Comparison of ENCODE assay signal across 9 cellular contexts in genomic region chr12:121535150-121536057, GRCh38. TPM values are rescaled to one million over a fixed set of nuclear protein-coding genes. Genes with fewer than 3 reads are reported as not detected.
DNase-seq lines count a peak whose midpoint lies in the region; ATAC-seq and TF ChIP-seq lines count a peak whose summit lies in the region.
"Had no signal": no experiment of that assay in that cellular context is flagged by ENCODE, and none has a peak within 500 bp of the region (broad histone marks: within the 10 kb centered on the region; RNA-seq: fewer than 3 reads in every experiment).

No MANE protein-coding gene starts in this region.

- no peaks in the 10 kb centered on the region for H3K9me3 ChIP-seq in iPS-15b (ENCODE audit: control insufficient read depth, insufficient read depth, low read length)

- H3K27me3 Mint-ChIP-seq in activated CD8-positive, alpha-beta T cell treated with anti-CD3 and anti-CD28 coated beads for 36 hours: no peaks in the 10 kb centered on the region
- H3K27me3 Mint-ChIP-seq in stimulated activated naive B cell treated with anti-CD40 and anti-IgM and Interleukin-4, amounts not matched to agents 10 μg/mL and 1 μg/mL and 100 μg/mL, for 72 hours: no peaks in the 10 kb centered on the region

- H3K4me3 ChIP-seq in H7 (ENCODE audit: insufficient read depth, low read depth, low read length): no peak overlapping the region; the same call in 1 of the 2 replicates
- peak overlapping the region; percentile 49 for H3K4me3 ChIP-seq in iPS-15b (ENCODE audit: low read depth, low read length)

- H3K9me3 Mint-ChIP-seq in activated CD8-positive, alpha-beta T cell treated with anti-CD3 and anti-CD28 coated beads for 36 hours: no peaks in the 10 kb centered on the region
- H3K9me3 Mint-ChIP-seq in stimulated activated naive B cell treated with anti-CD40 and anti-IgM and Interleukin-4, amounts not matched to agents 10 μg/mL and 1 μg/mL and 100 μg/mL, for 72 hours: no peaks in the 10 kb centered on the region

- H3K27me3 ChIP-seq in H7 (ENCODE audit: control insufficient read depth, insufficient read depth, low read length) (peaks cover 6% of the 10 kb centered on the region; the same call in 1 of the 2 replicates), iPS-15b (ENCODE audit: control insufficient read depth, insufficient read depth, low read length) (no peaks in the 10 kb centered on the region)

- DNase-seq in H7 (peak; percentile 58), GM19240 (ENCODE audit: insufficient read length, low spot score) (no peak), GM10266 (ENCODE audit: extremely low spot score) (no peak), NCI-H2171 treated with DMSO at 0.1 percent for 48 hours (lab: John Stamatoyannopoulos, UW) (no peak), putamen (ENCODE audit: low spot score) (no peak)
- DNase-seq in activated CD8-positive, alpha-beta T cell treated with anti-CD3 and anti-CD28 coated beads for 36 hours: no peak
- no peak for DNase-seq in stimulated activated naive B cell treated with anti-CD40 and anti-IgM and Interleukin-4, amounts not matched to agents 10 μg/mL and 1 μg/mL and 100 μg/mL, for 72 hours
- DNase-seq: NCI-H345 had no signal

- CTCF ChIA-PET in activated CD8-positive, alpha-beta T cell treated with anti-CD3 and anti-CD28 coated beads for 36 hours (lab: Charles Lee): interaction anchor here (1.7 to 1.8 kb wide), 2 partner anchors 91 to 259 kb away, joined by 5 read pairs; partner anchors contain the start of genes ORAI1 and RHOF

- peak overlapping the region; percentile 73 for H3K4me3 Mint-ChIP-seq in activated CD8-positive, alpha-beta T cell treated with anti-CD3 and anti-CD28 coated beads for 36 hours
- H3K4me3 Mint-ChIP-seq in stimulated activated naive B cell treated with anti-CD40 and anti-IgM and Interleukin-4, amounts not matched to agents 10 μg/mL and 1 μg/mL and 100 μg/mL, for 72 hours: peak overlapping the region; percentile 81 to 94

- H3K36me3 ChIP-seq in H7 (replicated peaks; ENCODE audit: control insufficient read depth, insufficient read depth, low read length) (peaks cover 25% of the 10 kb centered on the region), iPS-15b (ENCODE audit: control insufficient read depth, insufficient read depth, low read length) (peaks cover 17% of the 10 kb centered on the region)

- H3K36me3 Mint-ChIP-seq in activated CD8-positive, alpha-beta T cell treated with anti-CD3 and anti-CD28 coated beads for 36 hours (ENCODE audit: low read depth): peaks cover 24% of the 10 kb centered on the region
- H3K36me3 Mint-ChIP-seq in stimulated activated naive B cell treated with anti-CD40 and anti-IgM and Interleukin-4, amounts not matched to agents 10 μg/mL and 1 μg/mL and 100 μg/mL, for 72 hours: peaks cover 32 to 34% of the 10 kb centered on the region in 2 donors

- peaks cover 25% of the 10 kb centered on the region for H3K4me1 ChIP-seq in iPS-15b (ENCODE audit: control insufficient read depth, insufficient read depth, low read length)

- H3K9ac ChIP-seq in iPS-15b (ENCODE audit: low read depth, low read length): no peak overlapping the region

- intact Hi-C loops in activated CD8-positive, alpha-beta T cell treated with anti-CD3 and anti-CD28 coated beads for 36 hours (cut with micrococcal nuclease): loop anchor here (5.0 kb wide), 2 partner anchors 47 to 147 kb away; partner anchors contain the start of gene KDM2B

- no peak for TF ChIP-seq CTCF in activated CD8-positive, alpha-beta T cell treated with anti-CD3 and anti-CD28 coated beads for 36 hours (IDR thresholded peaks at IDR 0.05)
- no peak for TF ChIP-seq CTCF in GM10266 (IDR thresholded peaks at IDR 0.05; ENCODE audit: control insufficient read depth, insufficient read depth, low read depth, missing control alignments)

- peak overlapping the region; percentile 85 for H3K27ac Mint-ChIP-seq in activated CD8-positive, alpha-beta T cell treated with anti-CD3 and anti-CD28 coated beads for 36 hours
- H3K27ac Mint-ChIP-seq in stimulated activated naive B cell treated with anti-CD40 and anti-IgM and Interleukin-4, amounts not matched to agents 10 μg/mL and 1 μg/mL and 100 μg/mL, for 72 hours: peak overlapping the region; percentile 94

- POLR2A ChIA-PET in activated CD8-positive, alpha-beta T cell treated with anti-CD3 and anti-CD28 coated beads for 36 hours (lab: Charles Lee): interaction anchor here (1.0 to 2.9 kb wide), 4 partner anchors 89 to 151 kb away, joined by 5 to 20 read pairs (median 6); partner anchors contain the start of gene ORAI1

- peaks cover 63% of the 10 kb centered on the region for H3K4me1 Mint-ChIP-seq in activated CD8-positive, alpha-beta T cell treated with anti-CD3 and anti-CD28 coated beads for 36 hours (ENCODE audit: low read depth)
- peaks cover 57 to 84% of the 10 kb centered on the region in 2 donors for H3K4me1 Mint-ChIP-seq in stimulated activated naive B cell treated with anti-CD40 and anti-IgM and Interleukin-4, amounts not matched to agents 10 μg/mL and 1 μg/mL and 100 μg/mL, for 72 hours

- ATAC-seq in activated CD8-positive, alpha-beta T cell treated with anti-CD3 and anti-CD28 coated beads for 36 hours: no peak
- ATAC-seq in stimulated activated naive B cell treated with anti-CD40 and anti-IgM and Interleukin-4, amounts not matched to agents 10 μg/mL and 1 μg/mL and 100 μg/mL, for 72 hours (replicated peaks): no peak

RNA-seq across cellular contexts. Expression of gene KDM2B, which starts 45.4 kb away (rescaled TPM):
- 94.3 and 109 TPM in 2 replicates for total RNA-seq in H7 (2014; rRNA removed; shearing (Covaris generic))
- 10 to 100 TPM; 61.0 to 61.7 TPM for total RNA-seq in activated CD8-positive, alpha-beta T cell treated with anti-CD3 and anti-CD28 coated beads for 36 hours
